ENCODE assay signal across 1 cellular context in genomic region chr12:1050059-1050707, GRCh38.
TF ChIP-seq lines count a peak whose summit lies in the region.

No MANE protein-coding gene starts in this region.

TF ChIP-seq in SK-N-SH treated with all-trans-retinoic acid at 6 μM for 48 hours, 23 proteins besides CTCF, POLR2A, EP300 and RAD21 (continued from another document):
- TF ChIP-seq, protein P1, sequence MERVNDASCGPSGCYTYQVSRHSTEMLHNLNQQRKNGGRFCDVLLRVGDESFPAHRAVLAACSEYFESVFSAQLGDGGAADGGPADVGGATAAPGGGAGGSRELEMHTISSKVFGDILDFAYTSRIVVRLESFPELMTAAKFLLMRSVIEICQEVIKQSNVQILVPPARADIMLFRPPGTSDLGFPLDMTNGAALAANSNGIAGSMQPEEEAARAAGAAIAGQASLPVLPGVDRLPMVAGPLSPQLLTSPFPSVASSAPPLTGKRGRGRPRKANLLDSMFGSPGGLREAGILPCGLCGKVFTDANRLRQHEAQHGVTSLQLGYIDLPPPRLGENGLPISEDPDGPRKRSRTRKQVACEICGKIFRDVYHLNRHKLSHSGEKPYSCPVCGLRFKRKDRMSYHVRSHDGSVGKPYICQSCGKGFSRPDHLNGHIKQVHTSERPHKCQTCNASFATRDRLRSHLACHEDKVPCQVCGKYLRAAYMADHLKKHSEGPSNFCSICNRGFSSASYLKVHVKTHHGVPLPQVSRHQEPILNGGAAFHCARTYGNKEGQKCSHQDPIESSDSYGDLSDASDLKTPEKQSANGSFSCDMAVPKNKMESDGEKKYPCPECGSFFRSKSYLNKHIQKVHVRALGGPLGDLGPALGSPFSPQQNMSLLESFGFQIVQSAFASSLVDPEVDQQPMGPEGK (CRISPR knock-in tag; IDR thresholded peaks at IDR 0.05; ENCODE audit: borderline replicate concordance) = no peak
- no peak for TF ChIP-seq ESRRG (CRISPR knock-in tag; IDR thresholded peaks at IDR 0.05)
- TF ChIP-seq ZNF70 (CRISPR knock-in tag; IDR thresholded peaks at IDR 0.05) = no peak
- TF ChIP-seq SNAI2 (CRISPR knock-in tag; IDR thresholded peaks at IDR 0.05) = no peak
- TF ChIP-seq ZNF8 (CRISPR knock-in tag; IDR thresholded peaks at IDR 0.05) = no peak
- no peak for TF ChIP-seq ARNTL (CRISPR knock-in tag; IDR thresholded peaks at IDR 0.05; ENCODE audit: borderline replicate concordance, low read depth)
- TF ChIP-seq GLIS3 (CRISPR knock-in tag; IDR thresholded peaks at IDR 0.05) = no peak
- TF ChIP-seq, protein P2, sequence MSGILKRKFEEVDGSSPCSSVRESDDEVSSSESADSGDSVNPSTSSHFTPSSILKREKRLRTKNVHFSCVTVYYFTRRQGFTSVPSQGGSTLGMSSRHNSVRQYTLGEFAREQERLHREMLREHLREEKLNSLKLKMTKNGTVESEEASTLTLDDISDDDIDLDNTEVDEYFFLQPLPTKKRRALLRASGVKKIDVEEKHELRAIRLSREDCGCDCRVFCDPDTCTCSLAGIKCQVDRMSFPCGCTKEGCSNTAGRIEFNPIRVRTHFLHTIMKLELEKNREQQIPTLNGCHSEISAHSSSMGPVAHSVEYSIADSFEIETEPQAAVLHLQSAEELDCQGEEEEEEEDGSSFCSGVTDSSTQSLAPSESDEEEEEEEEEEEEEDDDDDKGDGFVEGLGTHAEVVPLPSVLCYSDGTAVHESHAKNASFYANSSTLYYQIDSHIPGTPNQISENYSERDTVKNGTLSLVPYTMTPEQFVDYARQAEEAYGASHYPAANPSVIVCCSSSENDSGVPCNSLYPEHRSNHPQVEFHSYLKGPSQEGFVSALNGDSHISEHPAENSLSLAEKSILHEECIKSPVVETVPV (CRISPR knock-in tag; IDR thresholded peaks at IDR 0.05) = no peak
- TF ChIP-seq, protein P3, sequence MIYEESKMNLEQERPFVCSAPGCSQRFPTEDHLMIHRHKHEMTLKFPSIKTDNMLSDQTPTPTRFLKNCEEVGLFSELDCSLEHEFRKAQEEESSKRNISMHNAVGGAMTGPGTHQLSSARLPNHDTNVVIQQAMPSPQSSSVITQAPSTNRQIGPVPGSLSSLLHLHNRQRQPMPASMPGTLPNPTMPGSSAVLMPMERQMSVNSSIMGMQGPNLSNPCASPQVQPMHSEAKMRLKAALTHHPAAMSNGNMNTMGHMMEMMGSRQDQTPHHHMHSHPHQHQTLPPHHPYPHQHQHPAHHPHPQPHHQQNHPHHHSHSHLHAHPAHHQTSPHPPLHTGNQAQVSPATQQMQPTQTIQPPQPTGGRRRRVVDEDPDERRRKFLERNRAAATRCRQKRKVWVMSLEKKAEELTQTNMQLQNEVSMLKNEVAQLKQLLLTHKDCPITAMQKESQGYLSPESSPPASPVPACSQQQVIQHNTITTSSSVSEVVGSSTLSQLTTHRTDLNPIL (CRISPR knock-in tag; IDR thresholded peaks at IDR 0.05; ENCODE audit: low read depth) = no peak
- TF ChIP-seq TOX (CRISPR knock-in tag; IDR thresholded peaks at IDR 0.05; ENCODE audit: borderline replicate concordance) = no peak
